Comparison of ENCODE assay signal across 11 cellular contexts in genomic region chr3:94525039-94525438, GRCh38.
DNase-seq lines count a peak whose midpoint lies in the region; ATAC-seq and TF ChIP-seq lines count a peak whose summit lies in the region.
"Had no signal": no experiment of that assay in that cellular context is flagged by ENCODE, and none has a peak within 500 bp of the region (broad histone marks: within the 10 kb centered on the region; RNA-seq: fewer than 3 reads in every experiment).

No MANE protein-coding gene starts in this region.

- no peaks in the 10 kb centered on the region for H3K27me3 Mint-ChIP-seq in natural killer cell (ENCODE audit: low read depth in 2 of 2)

- no peaks in the 10 kb centered on the region for H3K4me1 Mint-ChIP-seq in stimulated activated effector memory CD8-positive, alpha-beta T cell treated with anti-CD3 and anti-CD28 coated beads, Interleukin-12 subunit alpha, Interleukin-12 subunit beta, amount 100 ng/mL, for 72 hours
- no peaks in the 10 kb centered on the region for H3K4me1 Mint-ChIP-seq in natural killer cell

- ATAC-seq in left cardiac atrium (peak; percentile 81 to 92), natural killer cell (no peak)
- ATAC-seq in stimulated activated effector memory CD8-positive, alpha-beta T cell treated with anti-CD3 and anti-CD28 coated beads, Interleukin-12 subunit alpha, Interleukin-12 subunit beta, amount 100 ng/mL, for 72 hours: no peak
- ATAC-seq: activated naive CD4-positive, alpha-beta T cell treated with anti-CD3 and anti-CD28 coated beads, Interleukin-2, amount 50 U/mL, for 72 hours had no signal

- no peaks in the 10 kb centered on the region for H3K36me3 Mint-ChIP-seq in stimulated activated effector memory CD8-positive, alpha-beta T cell treated with anti-CD3 and anti-CD28 coated beads, Interleukin-12 subunit alpha, Interleukin-12 subunit beta, amount 100 ng/mL, for 72 hours
- no peaks in the 10 kb centered on the region for H3K36me3 Mint-ChIP-seq in natural killer cell
- H3K36me3 Mint-ChIP-seq: activated naive CD4-positive, alpha-beta T cell treated with anti-CD3 and anti-CD28 coated beads, Interleukin-2, amount 50 U/mL, for 72 hours had no signal

- peaks cover 11% of the 10 kb centered on the region for H3K9me3 Mint-ChIP-seq in stimulated activated effector memory CD8-positive, alpha-beta T cell treated with anti-CD3 and anti-CD28 coated beads, Interleukin-12 subunit alpha, Interleukin-12 subunit beta, amount 100 ng/mL, for 72 hours
- peaks cover 7 to 15% of the 10 kb centered on the region in 2 donors for H3K9me3 Mint-ChIP-seq in natural killer cell
- H3K9me3 Mint-ChIP-seq: HFFc6 had no signal

- no peak overlapping the region for H3K4me3 Mint-ChIP-seq in stimulated activated effector memory CD8-positive, alpha-beta T cell treated with anti-CD3 and anti-CD28 coated beads, Interleukin-12 subunit alpha, Interleukin-12 subunit beta, amount 100 ng/mL, for 72 hours
- H3K4me3 Mint-ChIP-seq in natural killer cell: no peak overlapping the region

- H3K27ac Mint-ChIP-seq in stimulated activated effector memory CD8-positive, alpha-beta T cell treated with anti-CD3 and anti-CD28 coated beads, Interleukin-12 subunit alpha, Interleukin-12 subunit beta, amount 100 ng/mL, for 72 hours: no peak overlapping the region
- H3K27ac Mint-ChIP-seq in natural killer cell: no peak overlapping the region
- H3K27ac Mint-ChIP-seq: activated naive CD4-positive, alpha-beta T cell treated with anti-CD3 and anti-CD28 coated beads, Interleukin-2, amount 50 U/mL, for 72 hours; HFFc6 had no signal

- TF ChIP-seq CTCF in retinal pigment epithelial cell (conservative IDR thresholded peaks at IDR 0.05; ENCODE audit: low read depth, low read length) (peak; percentile 94), natural killer cell (IDR thresholded peaks at IDR 0.05) (no peak)

- H3K4me3 ChIP-seq in retinal pigment epithelial cell (ENCODE audit: low read length): no peak overlapping the region
- H3K4me3 ChIP-seq: spleen had no signal

- intact Hi-C loops in left cardiac atrium (cut with DNase I): no loop called here
- intact Hi-C loops in natural killer cell (cut with micrococcal nuclease): no loop called here

- DNase-seq in HuH-7 (ENCODE audit: low spot score): peak; percentile 58
- DNase-seq in SW480 (ENCODE audit: low spot score): peak; percentile 4
- no peak for DNase-seq in left cardiac atrium
- peak; percentile 51 for DNase-seq in retinal pigment epithelial cell (ENCODE audit: low read depth)
- no peak for DNase-seq in stimulated activated effector memory CD8-positive, alpha-beta T cell treated with anti-CD3 and anti-CD28 coated beads, Interleukin-12 subunit alpha, Interleukin-12 subunit beta, amount 100 ng/mL, for 72 hours (ENCODE audit: low spot score in 2 of 2)
- no peak for DNase-seq in activated CD4-positive, alpha-beta T cell treated with anti-CD3 and anti-CD28 coated beads for 1 hour
- no peak for DNase-seq in natural killer cell
- DNase-seq: HFFc6, KG1, spleen had no signal

Comparison
In these comparisons a context has a peak if more than half of its experiments do, and no peak if none do; other contexts are left out.
1. DNase-seq: peak in HuH-7 (single experiment), SW480 (single experiment) and retinal pigment epithelial cell (single experiment); none in left cardiac atrium (single experiment), stimulated activated effector memory CD8-positive, alpha-beta T cell treated with anti-CD3 and anti-CD28 coated beads, Interleukin-12 subunit alpha, Interleukin-12 subunit beta, amount 100 ng/mL, for 72 hours (0 of 2), activated CD4-positive, alpha-beta T cell treated with anti-CD3 and anti-CD28 coated beads for 1 hour (single experiment) and natural killer cell (single experiment).
2. ATAC-seq: peak in left cardiac atrium (2 of 2); none in stimulated activated effector memory CD8-positive, alpha-beta T cell treated with anti-CD3 and anti-CD28 coated beads, Interleukin-12 subunit alpha, Interleukin-12 subunit beta, amount 100 ng/mL, for 72 hours (single experiment) and natural killer cell (0 of 3).